Comparison of ENCODE assay signal across 8 cellular contexts in the genomic region with DNA sequence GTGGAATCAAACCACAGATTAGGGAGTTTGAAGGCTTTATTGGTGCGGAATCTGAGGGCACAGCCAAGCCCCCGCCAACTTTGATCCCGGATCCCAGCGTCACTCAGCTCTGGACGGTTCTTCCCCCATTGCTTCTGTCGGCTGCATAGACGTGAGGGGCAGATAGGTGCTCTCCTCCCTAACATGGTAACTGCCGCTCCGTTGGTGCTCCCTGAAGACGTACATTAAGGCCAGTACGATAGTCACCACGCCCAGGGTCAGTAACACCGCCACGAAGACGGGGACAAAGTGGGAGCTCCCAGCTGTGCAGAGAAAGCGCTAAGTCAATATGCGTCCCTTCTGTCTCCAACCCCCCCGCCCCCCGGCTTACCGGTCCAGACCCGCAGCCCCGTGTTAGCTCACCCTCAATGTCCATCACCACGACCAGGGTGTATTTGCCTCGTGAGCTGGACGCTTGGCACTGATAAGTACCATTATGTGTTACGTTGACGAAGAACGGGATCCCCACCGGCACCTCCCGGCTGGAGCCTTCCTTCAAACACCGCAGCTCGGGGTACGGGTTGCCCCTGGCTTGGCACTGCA. TPM values are rescaled to one million over a fixed set of nuclear protein-coding genes. Genes with fewer than 3 reads are reported as not detected.
A peak's percentile ranks its signal among the peaks of the same experiment; 100 is the strongest.
DNase-seq lines count a peak whose midpoint lies in the region; ATAC-seq lines count a peak whose summit lies in the region.

No MANE protein-coding gene starts in this region.

- POLR2A ChIA-PET in activated CD4-positive, alpha-beta memory T cell treated with anti-CD3 and anti-CD28 coated beads, Interleukin-2, amount 10 ng/mL, durations not matched to agents 7 days and 5 days (lab: Charles Lee), result interaction anchor here (0.7 to 3.4 kb wide), 17 partner anchors 8 to 230 kb away, joined by 3 to 36 read pairs (median 4); partner anchors contain the start of genes CDC37, DNMT1, ICAM1 and ICAM4

- H3K4me3 ChIP-seq in iPS-11a (ENCODE audit: low read depth, low read length), result peak overlapping the region; percentile 86

- intact Hi-C loops in Right ventricle myocardium superior (cut with DNase I) (no loop called here), cardiac septum (cut with DNase I) (loop anchor here (2.0 to 5.0 kb wide), 3 partner anchors 47 to 69 kb away; partner anchors contain the start of genes CDC37, ICAM1 and TYK2)

- peak; percentile 0 for ATAC-seq in Right ventricle myocardium superior (ENCODE audit: poor library complexity)
- ATAC-seq in HG03571 (IDR thresholded peaks at IDR 0.05; ENCODE audit: unreplicated experiment), result no peak

- CTCF ChIA-PET in activated CD4-positive, alpha-beta memory T cell treated with anti-CD3 and anti-CD28 coated beads, Interleukin-2, amount 10 ng/mL, durations not matched to agents 7 days and 5 days (lab: Charles Lee), result interaction anchor here (0.6 to 3.3 kb wide), 8 partner anchors 9 to 75 kb away, joined by 3 to 23 read pairs (median 4); partner anchors contain the start of genes ICAM1 and TYK2

- peak overlapping the region; percentile 84 for H3K4me3 Mint-ChIP-seq in activated CD4-positive, alpha-beta memory T cell treated with anti-CD3 and anti-CD28 coated beads, Interleukin-2, amount 10 ng/mL, durations not matched to agents 7 days and 5 days
- peak overlapping the region; percentile 99 for H3K4me3 Mint-ChIP-seq in stimulated activated naive CD8-positive, alpha-beta T cell treated with anti-CD3 and anti-CD28 coated beads, Interleukin-15, Interleukin-2, amounts not matched to agents 100 ng/mL and 50 ng/mL, for 24 hours

- H3K9me3 Mint-ChIP-seq in activated CD4-positive, alpha-beta memory T cell treated with anti-CD3 and anti-CD28 coated beads, Interleukin-2, amount 10 ng/mL, durations not matched to agents 7 days and 5 days, result no peaks in the 10 kb centered on the region
- no peaks in the 10 kb centered on the region for H3K9me3 Mint-ChIP-seq in stimulated activated naive CD8-positive, alpha-beta T cell treated with anti-CD3 and anti-CD28 coated beads, Interleukin-15, Interleukin-2, amounts not matched to agents 100 ng/mL and 50 ng/mL, for 24 hours

- H3K27me3 Mint-ChIP-seq in activated CD4-positive, alpha-beta memory T cell treated with anti-CD3 and anti-CD28 coated beads, Interleukin-2, amount 10 ng/mL, durations not matched to agents 7 days and 5 days, result no peaks in the 10 kb centered on the region
- no peaks in the 10 kb centered on the region for H3K27me3 Mint-ChIP-seq in stimulated activated naive CD8-positive, alpha-beta T cell treated with anti-CD3 and anti-CD28 coated beads, Interleukin-15, Interleukin-2, amounts not matched to agents 100 ng/mL and 50 ng/mL, for 24 hours

- peak overlapping the region; percentile 90 for H3K27ac Mint-ChIP-seq in activated CD4-positive, alpha-beta memory T cell treated with anti-CD3 and anti-CD28 coated beads, Interleukin-2, amount 10 ng/mL, durations not matched to agents 7 days and 5 days
- peak overlapping the region; percentile 98 for H3K27ac Mint-ChIP-seq in stimulated activated naive CD8-positive, alpha-beta T cell treated with anti-CD3 and anti-CD28 coated beads, Interleukin-15, Interleukin-2, amounts not matched to agents 100 ng/mL and 50 ng/mL, for 24 hours

- peaks cover 47% of the 10 kb centered on the region for H3K4me1 Mint-ChIP-seq in activated CD4-positive, alpha-beta memory T cell treated with anti-CD3 and anti-CD28 coated beads, Interleukin-2, amount 10 ng/mL, durations not matched to agents 7 days and 5 days
- peaks cover 55% of the 10 kb centered on the region for H3K4me1 Mint-ChIP-seq in stimulated activated naive CD8-positive, alpha-beta T cell treated with anti-CD3 and anti-CD28 coated beads, Interleukin-15, Interleukin-2, amounts not matched to agents 100 ng/mL and 50 ng/mL, for 24 hours (ENCODE audit: low read depth)

- H3K36me3 Mint-ChIP-seq in activated CD4-positive, alpha-beta memory T cell treated with anti-CD3 and anti-CD28 coated beads, Interleukin-2, amount 10 ng/mL, durations not matched to agents 7 days and 5 days (ENCODE audit: low read depth), result peaks cover 49% of the 10 kb centered on the region
- peaks cover 43% of the 10 kb centered on the region for H3K36me3 Mint-ChIP-seq in stimulated activated naive CD8-positive, alpha-beta T cell treated with anti-CD3 and anti-CD28 coated beads, Interleukin-15, Interleukin-2, amounts not matched to agents 100 ng/mL and 50 ng/mL, for 24 hours (ENCODE audit: low read depth)

- no peak for DNase-seq in Right ventricle myocardium superior
- DNase-seq in cardiac septum (ENCODE audit: low spot score), result no peak
- DNase-seq in activated CD4-positive, alpha-beta memory T cell treated with anti-CD3 and anti-CD28 coated beads, Interleukin-2, amount 10 ng/mL, durations not matched to agents 7 days and 5 days, result no peak
- no peak for DNase-seq in A172 (ENCODE audit: low spot score)
- no peak for DNase-seq in NCI-H2227 (lab: John Stamatoyannopoulos, UW; ENCODE audit: unreplicated experiment)

RNA-seq across cellular contexts. Expression of gene RAVER1, which starts 0.5 kb away (rescaled TPM):
- total RNA-seq in Right ventricle myocardium superior, result 9.9 TPM
- 17.8 TPM for total RNA-seq in cardiac septum
- total RNA-seq in activated CD4-positive, alpha-beta memory T cell treated with anti-CD3 and anti-CD28 coated beads, Interleukin-2, amount 10 ng/mL, durations not matched to agents 7 days and 5 days, result 10 to 100 TPM; 62.1 to 68.6 TPM
- total RNA-seq in A172 (2014; rRNA removed; shearing (Covaris generic)), result 26.8 and 34.9 TPM in 2 replicates

RNA-seq across cellular contexts. Expression of gene ICAM3, which starts 5.6 kb away (rescaled TPM):
- total RNA-seq in Right ventricle myocardium superior (31.0 TPM), cardiac septum (14.4 TPM)
- 100 to 1,000 TPM; 223 to 237 TPM for total RNA-seq in activated CD4-positive, alpha-beta memory T cell treated with anti-CD3 and anti-CD28 coated beads, Interleukin-2, amount 10 ng/mL, durations not matched to agents 7 days and 5 days
- total RNA-seq in A172 (2014; rRNA removed; shearing (Covaris generic)), result 3.6 and 8.9 TPM in 2 replicates

RNA-seq across cellular contexts. Expression of gene FDX2, which starts 18.0 kb away (rescaled TPM):
- total RNA-seq in Right ventricle myocardium superior, result 19.8 TPM
- total RNA-seq in cardiac septum, result 16.9 TPM
- total RNA-seq in activated CD4-positive, alpha-beta memory T cell treated with anti-CD3 and anti-CD28 coated beads, Interleukin-2, amount 10 ng/mL, durations not matched to agents 7 days and 5 days, result 1 to 10 TPM; 3.5 to 3.7 TPM
- total RNA-seq in A172 (2014; rRNA removed; shearing (Covaris generic)), result 50.7 and 57.2 TPM in 2 replicates

RNA-seq across cellular contexts. Expression of gene ZGLP1, which starts 24.2 kb away (rescaled TPM):
- total RNA-seq in Right ventricle myocardium superior (0.91 TPM), cardiac septum (1.9 TPM)
- total RNA-seq in activated CD4-positive, alpha-beta memory T cell treated with anti-CD3 and anti-CD28 coated beads, Interleukin-2, amount 10 ng/mL, durations not matched to agents 7 days and 5 days, result 1 to 10 TPM; 1.0 to 1.4 TPM
- 1.3 and 1.5 TPM in 2 replicates for total RNA-seq in A172 (2014; rRNA removed; shearing (Covaris generic))

RNA-seq across cellular contexts. Expression of gene ICAM5, which starts 44.1 kb away (rescaled TPM):
- 0.11 TPM for total RNA-seq in Right ventricle myocardium superior
- total RNA-seq in cardiac septum, result 0.67 TPM
- total RNA-seq in activated CD4-positive, alpha-beta memory T cell treated with anti-CD3 and anti-CD28 coated beads, Interleukin-2, amount 10 ng/mL, durations not matched to agents 7 days and 5 days, result 1 to 10 TPM in 1 of 2 experiments, under 1 TPM in 1; 0.53 to 1.1 TPM
- 0.19 and 0.53 TPM in 2 replicates for total RNA-seq in A172 (2014; rRNA removed; shearing (Covaris generic))
